Comparison of ENCODE assay signal across 32 cellular contexts in the genomic region with DNA sequence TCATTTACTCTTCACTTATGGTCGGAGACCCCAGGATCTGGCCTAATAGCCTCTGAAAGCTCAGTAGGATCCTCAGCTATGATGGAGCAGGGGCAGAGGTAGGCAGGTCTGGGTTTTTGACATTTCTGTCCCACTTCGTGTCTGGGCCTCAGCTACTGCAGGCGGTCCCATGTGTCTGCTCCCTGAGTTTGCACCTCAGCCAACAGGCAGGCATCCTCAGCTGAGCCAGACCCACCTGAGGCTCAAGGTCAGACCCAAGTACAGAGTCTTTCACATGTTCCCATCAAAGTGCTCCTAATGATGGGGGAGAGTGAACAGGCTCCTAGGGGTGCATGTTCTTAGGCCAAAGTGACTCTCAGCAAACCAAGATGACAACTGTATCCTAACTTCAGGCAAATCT. TPM values are rescaled to one million over a fixed set of nuclear protein-coding genes. Genes with fewer than 3 reads are reported as not detected.
"Had no signal": no experiment of that assay in that cellular context is flagged by ENCODE, and none has a peak within 500 bp of the region (broad histone marks: within the 10 kb centered on the region; RNA-seq: fewer than 3 reads in every experiment).

No MANE protein-coding gene starts in this region.

- H3K4me3 Mint-ChIP-seq: activated CD4-positive, alpha-beta memory T cell treated with anti-CD3 and anti-CD28 coated beads for 36 hours; activated CD4-positive, alpha-beta T cell treated with anti-CD3 and anti-CD28 coated beads for 36 hours; activated CD4-positive, alpha-beta T cell treated with anti-CD3 and anti-CD28 coated beads, Interleukin-2, amount 10 ng/mL, durations not matched to agents 24 days and 14 days; activated CD8-positive, alpha-beta memory T cell treated with anti-CD3 and anti-CD28 coated beads, Interleukin-2, amount 10 ng/mL, durations not matched to agents 7 days and 5 days; activated CD8-positive, alpha-beta T cell treated with anti-CD3 and anti-CD28 coated beads, Interleukin-2, amount 10 ng/mL, durations not matched to agents 7 days and 5 days; activated naive CD4-positive, alpha-beta T cell treated with anti-CD3 and anti-CD28 coated beads, Interleukin-2, amount 10 ng/mL, durations not matched to agents 7 days and 5 days; activated naive CD8-positive, alpha-beta T cell; activated T-helper 1 cell treated with anti-CD3 and anti-CD28 coated beads, Interleukin-12 subunit alpha, Interleukin-12 subunit beta, Interleukin-2, Interleukin-4 antibody, amounts not matched to agents 30 ng/mL and 10 ng/mL and 1 ng/mL, durations not matched to agents 14 hours and 24 hours and 36 hours; central memory CD8-positive, alpha-beta T cell; dendritic cell treated with granulocyte-macrophage colony-stimulating factor and Interleukin-4, amounts not matched to agents 40 ng/mL and 50 ng/mL, for 4 days had no signal

- H3K27ac ChIP-seq: breast epithelium, coronary artery, esophagus squamous epithelium had no signal

- ATAC-seq: activated CD4-positive, alpha-beta T cell treated with anti-CD3 and anti-CD28 coated beads for 36 hours; activated CD8-positive, alpha-beta memory T cell treated with anti-CD3 and anti-CD28 coated beads, Interleukin-2, amount 10 ng/mL, durations not matched to agents 7 days and 5 days; activated CD8-positive, alpha-beta T cell treated with anti-CD3 and anti-CD28 coated beads, Interleukin-2, amount 10 ng/mL, durations not matched to agents 7 days and 5 days had no signal

- H3K27me3 Mint-ChIP-seq: activated CD4-positive, alpha-beta memory T cell treated with anti-CD3 and anti-CD28 coated beads for 36 hours; activated CD4-positive, alpha-beta T cell treated with anti-CD3 and anti-CD28 coated beads for 36 hours; activated naive CD8-positive, alpha-beta T cell; central memory CD8-positive, alpha-beta T cell had no signal

- H3K9me3 ChIP-seq: breast epithelium, esophagus squamous epithelium had no signal

- DNase-seq: activated CD4-positive, alpha-beta memory T cell treated with anti-CD3 and anti-CD28 coated beads for 36 hours; activated CD4-positive, alpha-beta T cell treated with anti-CD3 and anti-CD28 coated beads for 36 hours; activated CD4-positive, alpha-beta T cell treated with anti-CD3 and anti-CD28 coated beads, Interleukin-2, amount 10 ng/mL, durations not matched to agents 24 days and 14 days; activated CD4-positive, CD25-positive, alpha-beta regulatory T cell; activated CD4-positive, CD25-positive, alpha-beta regulatory T cell treated with anti-CD3 and anti-CD28 coated beads, Interleukin-2, amount 50 U/mL, for 72 hours; activated CD8-positive, alpha-beta memory T cell treated with anti-CD3 and anti-CD28 coated beads, Interleukin-2, amount 50 U/mL, for 4 hours; activated CD8-positive, alpha-beta T cell treated with anti-CD3 and anti-CD28 coated beads, Interleukin-2, amount 10 ng/mL, durations not matched to agents 7 days and 5 days; activated effector memory CD4-positive, alpha-beta T cell treated with anti-CD3 and anti-CD28 coated beads, Interleukin-2, amount 50 U/mL, for 16 hours; activated naive CD4-positive, alpha-beta T cell treated with anti-CD3 and anti-CD28 coated beads, Interleukin-2, amount 10 ng/mL, durations not matched to agents 7 days and 5 days; activated T-cell treated with anti-CD3 and anti-CD28 coated beads, Interleukin-2, amount 50 U/mL, for 1 hour; activated T-cell treated with anti-CD3 and anti-CD28 coated beads, Interleukin-2, amount 50 U/mL, for 48 hours; amniotic stem cell; dorsolateral prefrontal cortex; effector memory CD4-positive, alpha-beta T cell; erythroblast; esophagus squamous epithelium; foreskin melanocyte; T-helper 2 cell had no signal

- H3K27me3 ChIP-seq: breast epithelium, cardiac muscle cell, dorsolateral prefrontal cortex had no signal

- H3K9me3 Mint-ChIP-seq: activated CD4-positive, alpha-beta memory T cell treated with anti-CD3 and anti-CD28 coated beads for 36 hours; activated CD4-positive, alpha-beta T cell treated with anti-CD3 and anti-CD28 coated beads, Interleukin-2, amount 10 ng/mL, durations not matched to agents 24 days and 14 days; activated naive CD4-positive, alpha-beta T cell treated with anti-CD3 and anti-CD28 coated beads, Interleukin-2, amount 10 ng/mL, durations not matched to agents 7 days and 5 days; activated T-helper 1 cell treated with anti-CD3 and anti-CD28 coated beads, Interleukin-12 subunit alpha, Interleukin-12 subunit beta, Interleukin-2, Interleukin-4 antibody, amounts not matched to agents 30 ng/mL and 10 ng/mL and 1 ng/mL, durations not matched to agents 14 hours and 24 hours and 36 hours; activated T-helper 2 cell treated with anti-CD3 and anti-CD28 coated beads, Interferon-gamma antibody, Interleukin-2, Interleukin-4, amounts not matched to agents 10 μg/mL and 5 μg/mL and 100 μg/mL, durations not matched to agents 14 hours and 24 hours and 36 hours; central memory CD8-positive, alpha-beta T cell; dendritic cell treated with granulocyte-macrophage colony-stimulating factor and Interleukin-4, amounts not matched to agents 40 ng/mL and 50 ng/mL, for 4 days had no signal

- H3K27ac Mint-ChIP-seq: activated CD4-positive, alpha-beta memory T cell treated with anti-CD3 and anti-CD28 coated beads for 36 hours; activated CD4-positive, alpha-beta T cell treated with anti-CD3 and anti-CD28 coated beads for 36 hours; activated CD4-positive, alpha-beta T cell treated with anti-CD3 and anti-CD28 coated beads, Interleukin-2, amount 10 ng/mL, durations not matched to agents 24 days and 14 days; activated CD8-positive, alpha-beta memory T cell treated with anti-CD3 and anti-CD28 coated beads, Interleukin-2, amount 10 ng/mL, durations not matched to agents 7 days and 5 days; activated CD8-positive, alpha-beta T cell treated with anti-CD3 and anti-CD28 coated beads, Interleukin-2, amount 10 ng/mL, durations not matched to agents 7 days and 5 days; activated naive CD4-positive, alpha-beta T cell treated with anti-CD3 and anti-CD28 coated beads, Interleukin-2, amount 10 ng/mL, durations not matched to agents 7 days and 5 days; activated naive CD8-positive, alpha-beta T cell; activated T-helper 1 cell treated with anti-CD3 and anti-CD28 coated beads, Interleukin-12 subunit alpha, Interleukin-12 subunit beta, Interleukin-2, Interleukin-4 antibody, amounts not matched to agents 30 ng/mL and 10 ng/mL and 1 ng/mL, durations not matched to agents 14 hours and 24 hours and 36 hours; activated T-helper 2 cell treated with anti-CD3 and anti-CD28 coated beads, Interferon-gamma antibody, Interleukin-2, Interleukin-4, amounts not matched to agents 10 μg/mL and 5 μg/mL and 100 μg/mL, durations not matched to agents 14 hours and 24 hours and 36 hours; dendritic cell treated with granulocyte-macrophage colony-stimulating factor and Interleukin-4, amounts not matched to agents 40 ng/mL and 50 ng/mL, for 4 days had no signal

- H3K36me3 ChIP-seq: breast epithelium, cardiac muscle cell had no signal

- H3K4me3 ChIP-seq: breast epithelium, cardiac muscle cell, coronary artery, dorsolateral prefrontal cortex, esophagus squamous epithelium had no signal

RNA-seq across cellular contexts. Expression of a gene that starts 24.5 kb away (rescaled TPM):
- total RNA-seq: activated CD4-positive, alpha-beta memory T cell treated with anti-CD3 and anti-CD28 coated beads for 36 hours; activated CD4-positive, alpha-beta T cell treated with anti-CD3 and anti-CD28 coated beads, Interleukin-2, amount 10 ng/mL, durations not matched to agents 24 days and 14 days; activated CD8-positive, alpha-beta memory T cell treated with anti-CD3 and anti-CD28 coated beads, Interleukin-2, amount 10 ng/mL, durations not matched to agents 7 days and 5 days; activated CD8-positive, alpha-beta T cell treated with anti-CD3 and anti-CD28 coated beads, Interleukin-2, amount 10 ng/mL, durations not matched to agents 7 days and 5 days; activated T-helper 2 cell treated with anti-CD3 and anti-CD28 coated beads, Interferon-gamma antibody, Interleukin-2, Interleukin-4, amounts not matched to agents 10 μg/mL and 5 μg/mL and 100 μg/mL, durations not matched to agents 14 hours and 24 hours and 36 hours; cardiac muscle cell; esophagus squamous epithelium; fibroblast of lung; fibroblast of villous mesenchyme; T-helper 1 cell treated with Interleukin-12 subunit alpha and Interleukin-12 subunit beta and Interleukin-4 antibody, amounts not matched to agents 30 ng/mL and 1 ng/mL, for 36 hours had no signal
- polyA plus RNA-seq: fibroblast of lung had no signal

RNA-seq across cellular contexts. Expression of a gene that starts 32.1 kb away (rescaled TPM):
- total RNA-seq: activated CD4-positive, alpha-beta memory T cell treated with anti-CD3 and anti-CD28 coated beads for 36 hours; activated CD4-positive, alpha-beta T cell treated with anti-CD3 and anti-CD28 coated beads for 36 hours; activated CD4-positive, alpha-beta T cell treated with anti-CD3 and anti-CD28 coated beads, Interleukin-2, amount 10 ng/mL, durations not matched to agents 24 days and 14 days; activated CD8-positive, alpha-beta memory T cell treated with anti-CD3 and anti-CD28 coated beads for 36 hours; activated CD8-positive, alpha-beta memory T cell treated with anti-CD3 and anti-CD28 coated beads, Interleukin-2, amount 10 ng/mL, durations not matched to agents 7 days and 5 days; activated CD8-positive, alpha-beta T cell treated with anti-CD3 and anti-CD28 coated beads, Interleukin-2, amount 10 ng/mL, durations not matched to agents 7 days and 5 days; activated T-helper 1 cell treated with anti-CD3 and anti-CD28 coated beads, Interleukin-12 subunit alpha, Interleukin-12 subunit beta, Interleukin-2, Interleukin-4 antibody, amounts not matched to agents 30 ng/mL and 10 ng/mL and 1 ng/mL, durations not matched to agents 14 hours and 24 hours and 36 hours; activated T-helper 2 cell treated with anti-CD3 and anti-CD28 coated beads, Interferon-gamma antibody, Interleukin-2, Interleukin-4, amounts not matched to agents 10 μg/mL and 5 μg/mL and 100 μg/mL, durations not matched to agents 14 hours and 24 hours and 36 hours; breast epithelium; cerebellum; esophagus squamous epithelium; fibroblast of lung; fibroblast of villous mesenchyme; T-helper 1 cell treated with Interleukin-12 subunit alpha and Interleukin-12 subunit beta and Interleukin-4 antibody, amounts not matched to agents 30 ng/mL and 1 ng/mL, for 36 hours had no signal
- polyA plus RNA-seq: fibroblast of lung had no signal
